Comparison of ENCODE assay signal across 1 cellular context in the genomic region with DNA sequence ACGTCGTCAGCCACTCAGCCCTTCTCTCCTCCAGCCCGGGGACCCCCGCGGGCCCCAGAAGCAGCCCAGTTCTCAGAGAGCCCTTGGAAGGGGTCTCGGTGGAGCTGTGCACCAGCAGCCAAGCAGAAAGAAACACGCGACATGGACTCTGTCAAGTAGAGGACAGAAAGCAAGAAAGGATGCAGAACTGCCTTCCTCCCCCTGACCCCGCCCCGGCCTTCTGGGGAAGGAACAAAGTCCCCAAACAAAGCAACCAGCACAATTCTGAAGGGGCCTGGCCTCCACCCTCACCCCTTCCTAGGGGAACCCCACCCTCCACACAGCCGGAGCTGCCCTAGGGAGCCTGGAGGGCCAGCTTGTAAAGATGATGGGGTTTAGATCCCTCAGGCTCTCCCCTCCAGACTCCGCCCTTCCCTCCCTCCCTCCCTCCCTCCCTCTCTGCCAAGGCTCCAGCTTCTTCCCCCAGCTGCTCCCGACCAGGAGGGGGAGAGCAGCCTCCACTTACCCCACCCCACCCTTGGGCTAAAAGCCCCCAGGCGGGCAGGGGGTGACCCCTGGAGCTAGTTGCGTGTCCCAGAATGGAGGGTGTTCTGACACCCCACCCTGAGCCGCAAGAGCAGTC.
TF ChIP-seq lines count a peak whose summit lies in the region.

No MANE protein-coding gene starts in this region.

TF ChIP-seq in SK-N-SH, 30 proteins besides CTCF, POLR2A, EP300 and RAD21 (continued from another document):
- TF ChIP-seq, protein P1, sequence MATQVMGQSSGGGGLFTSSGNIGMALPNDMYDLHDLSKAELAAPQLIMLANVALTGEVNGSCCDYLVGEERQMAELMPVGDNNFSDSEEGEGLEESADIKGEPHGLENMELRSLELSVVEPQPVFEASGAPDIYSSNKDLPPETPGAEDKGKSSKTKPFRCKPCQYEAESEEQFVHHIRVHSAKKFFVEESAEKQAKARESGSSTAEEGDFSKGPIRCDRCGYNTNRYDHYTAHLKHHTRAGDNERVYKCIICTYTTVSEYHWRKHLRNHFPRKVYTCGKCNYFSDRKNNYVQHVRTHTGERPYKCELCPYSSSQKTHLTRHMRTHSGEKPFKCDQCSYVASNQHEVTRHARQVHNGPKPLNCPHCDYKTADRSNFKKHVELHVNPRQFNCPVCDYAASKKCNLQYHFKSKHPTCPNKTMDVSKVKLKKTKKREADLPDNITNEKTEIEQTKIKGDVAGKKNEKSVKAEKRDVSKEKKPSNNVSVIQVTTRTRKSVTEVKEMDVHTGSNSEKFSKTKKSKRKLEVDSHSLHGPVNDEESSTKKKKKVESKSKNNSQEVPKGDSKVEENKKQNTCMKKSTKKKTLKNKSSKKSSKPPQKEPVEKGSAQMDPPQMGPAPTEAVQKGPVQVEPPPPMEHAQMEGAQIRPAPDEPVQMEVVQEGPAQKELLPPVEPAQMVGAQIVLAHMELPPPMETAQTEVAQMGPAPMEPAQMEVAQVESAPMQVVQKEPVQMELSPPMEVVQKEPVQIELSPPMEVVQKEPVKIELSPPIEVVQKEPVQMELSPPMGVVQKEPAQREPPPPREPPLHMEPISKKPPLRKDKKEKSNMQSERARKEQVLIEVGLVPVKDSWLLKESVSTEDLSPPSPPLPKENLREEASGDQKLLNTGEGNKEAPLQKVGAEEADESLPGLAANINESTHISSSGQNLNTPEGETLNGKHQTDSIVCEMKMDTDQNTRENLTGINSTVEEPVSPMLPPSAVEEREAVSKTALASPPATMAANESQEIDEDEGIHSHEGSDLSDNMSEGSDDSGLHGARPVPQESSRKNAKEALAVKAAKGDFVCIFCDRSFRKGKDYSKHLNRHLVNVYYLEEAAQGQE (IDR thresholded peaks at IDR 0.05; ENCODE audit: low read depth, low read length): no peak
- no peak for TF ChIP-seq SIN3A (IDR thresholded peaks at IDR 0.05; ENCODE audit: borderline replicate concordance, low read depth, low read length)
- TF ChIP-seq, protein P2, sequence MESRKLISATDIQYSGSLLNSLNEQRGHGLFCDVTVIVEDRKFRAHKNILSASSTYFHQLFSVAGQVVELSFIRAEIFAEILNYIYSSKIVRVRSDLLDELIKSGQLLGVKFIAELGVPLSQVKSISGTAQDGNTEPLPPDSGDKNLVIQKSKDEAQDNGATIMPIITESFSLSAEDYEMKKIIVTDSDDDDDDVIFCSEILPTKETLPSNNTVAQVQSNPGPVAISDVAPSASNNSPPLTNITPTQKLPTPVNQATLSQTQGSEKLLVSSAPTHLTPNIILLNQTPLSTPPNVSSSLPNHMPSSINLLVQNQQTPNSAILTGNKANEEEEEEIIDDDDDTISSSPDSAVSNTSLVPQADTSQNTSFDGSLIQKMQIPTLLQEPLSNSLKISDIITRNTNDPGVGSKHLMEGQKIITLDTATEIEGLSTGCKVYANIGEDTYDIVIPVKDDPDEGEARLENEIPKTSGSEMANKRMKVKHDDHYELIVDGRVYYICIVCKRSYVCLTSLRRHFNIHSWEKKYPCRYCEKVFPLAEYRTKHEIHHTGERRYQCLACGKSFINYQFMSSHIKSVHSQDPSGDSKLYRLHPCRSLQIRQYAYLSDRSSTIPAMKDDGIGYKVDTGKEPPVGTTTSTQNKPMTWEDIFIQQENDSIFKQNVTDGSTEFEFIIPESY (IDR thresholded peaks at IDR 0.05; ENCODE audit: borderline replicate concordance, low read depth): no peak
- no peak for TF ChIP-seq RFX5 (IDR thresholded peaks at IDR 0.05; ENCODE audit: low read length)
- TF ChIP-seq RCOR1 (IDR thresholded peaks at IDR 0.05; ENCODE audit: low read length): no peak
- TF ChIP-seq EZH2phosphoT487 (IDR thresholded peaks at IDR 0.05; ENCODE audit: borderline replicate concordance, low read depth): no peak
- TF ChIP-seq GABPA (IDR thresholded peaks at IDR 0.05; ENCODE audit: low read depth): no peak
